16 cellular contexts compared by ENCODE assay signal in genomic region chr21:43699933-43700599, GRCh38. TPM values are rescaled to one million over a fixed set of nuclear protein-coding genes. Genes with fewer than 3 reads are reported as not detected.
A peak's percentile ranks its signal among the peaks of the same experiment; 100 is the strongest.
DNase-seq lines count a peak whose midpoint lies in the region; ATAC-seq, FAIRE-seq and TF ChIP-seq lines count a peak whose summit lies in the region.
"Had no signal": no experiment of that assay in that cellular context is flagged by ENCODE, and none has a peak within 500 bp of the region (broad histone marks: within the 10 kb centered on the region; RNA-seq: fewer than 3 reads in every experiment).

No MANE protein-coding gene starts in this region.

- no peaks in the 10 kb centered on the region for H3K9me2 ChIP-seq in GM23338 (ENCODE audit: insufficient read depth)

- no peak for TF ChIP-seq CTCF in GM23338 (conservative IDR thresholded peaks at IDR 0.05; ENCODE audit: low read depth in 2 of 2)
- TF ChIP-seq CTCF in astrocyte (IDR thresholded peaks at IDR 0.05; ENCODE audit: insufficient read depth, low read depth, low read length) = no peak
- no peak for TF ChIP-seq CTCF in osteoblast (IDR thresholded peaks at IDR 0.05; ENCODE audit: extremely low read depth, low read depth, low read length)

- H3F3A ChIP-seq in GM23338 (replicated peaks; ENCODE audit: low read depth) = peaks cover 2% of the 10 kb centered on the region; the same call in 1 of the 2 replicates

- DNase-seq in GM23338 (ENCODE audit: low spot score) = no peak
- no peak for DNase-seq in astrocyte (ENCODE audit: low read depth)
- peak; percentile 24 for DNase-seq in left kidney (ENCODE audit: low read depth, low spot score)
- peak; percentile 3 for DNase-seq in osteoblast (ENCODE audit: insufficient read length, low spot score, missing footprints)
- no peak for DNase-seq in left lobe of liver (ENCODE audit: low spot score)
- no peak for DNase-seq in NCI-H1436 treated with DMSO at 0.1 percent for 48 hours (lab: John Stamatoyannopoulos, UW)
- DNase-seq: CD8-positive, alpha-beta T cell; KBM-7; NCI-H1436; NCI-H2029 treated with DMSO at 0.1 percent for 48 hours; NCI-H748 treated with DMSO at 0.1 percent for 48 hours; RPMI8226 had no signal

- H3K4me1 ChIP-seq in GM23338 (ENCODE audit: insufficient read depth) (peaks cover 4% of the 10 kb centered on the region), astrocyte (ENCODE audit: insufficient read depth, low read length) (peaks cover 12% of the 10 kb centered on the region), osteoblast (ENCODE audit: insufficient read depth, low read length) (peaks cover 6% of the 10 kb centered on the region)

- peak overlapping the region; percentile 62 for H3K27ac Mint-ChIP-seq in GM23338
- H3K27ac Mint-ChIP-seq in astrocyte (ENCODE audit: unreplicated experiment) = peak overlapping the region; percentile 18
- H3K27ac Mint-ChIP-seq: CD8-positive, alpha-beta T cell had no signal

- H3K4me2 ChIP-seq in GM23338 (no peak overlapping the region), astrocyte (ENCODE audit: low read length) (no peak overlapping the region), osteoblast (ENCODE audit: insufficient read depth, low read length) (no peak overlapping the region)
- H3K4me2 ChIP-seq: BLaER1 had no signal

- peaks cover 13% of the 10 kb centered on the region for H3K4me1 Mint-ChIP-seq in GM23338
- peaks cover 19% of the 10 kb centered on the region for H3K4me1 Mint-ChIP-seq in astrocyte (ENCODE audit: low read depth, unreplicated experiment)

- no peaks in the 10 kb centered on the region for H3K9me3 Mint-ChIP-seq in GM23338
- H3K9me3 Mint-ChIP-seq in astrocyte (ENCODE audit: unreplicated experiment) = no peaks in the 10 kb centered on the region

- no peak overlapping the region for H3K4me3 Mint-ChIP-seq in GM23338
- H3K4me3 Mint-ChIP-seq in astrocyte (ENCODE audit: unreplicated experiment) = no peak overlapping the region
- H3K4me3 Mint-ChIP-seq: CD8-positive, alpha-beta T cell had no signal

- H3K27ac ChIP-seq in GM23338 (ENCODE audit: low read depth) (0 out of 2 replicates have a peak overlapping the region, but pooled peaks have one; percentile 32), astrocyte (ENCODE audit: low read depth, low read length) (no peak overlapping the region), osteoblast (ENCODE audit: low read depth, low read length) (no peak overlapping the region)
- H3K27ac ChIP-seq: BLaER1, SJCRH30 had no signal

- H3K9me3 ChIP-seq in astrocyte (ENCODE audit: insufficient read depth, low read depth, low read length) (no peaks in the 10 kb centered on the region), osteoblast (ENCODE audit: low read depth, low read length) (no peaks in the 10 kb centered on the region)
- H3K9me3 ChIP-seq: BLaER1, SJCRH30 had no signal

- no peak overlapping the region for H3K9ac ChIP-seq in astrocyte (ENCODE audit: low read length)
- H3K9ac ChIP-seq: BLaER1 had no signal

- peaks cover 3% of the 10 kb centered on the region; the same call in 1 of the 2 replicates for H4K20me1 ChIP-seq in GM23338 (replicated peaks; ENCODE audit: insufficient read depth)
- H4K20me1 ChIP-seq in astrocyte (ENCODE audit: insufficient read depth, low read length) = no peaks in the 10 kb centered on the region
- no peaks in the 10 kb centered on the region for H4K20me1 ChIP-seq in osteoblast (ENCODE audit: insufficient read depth, low read length)

- H3K36me3 Mint-ChIP-seq in GM23338 (ENCODE audit: low read depth) (peaks cover 22% of the 10 kb centered on the region), astrocyte (ENCODE audit: low read depth, unreplicated experiment) (peaks cover 9% of the 10 kb centered on the region)

- no peak overlapping the region for H2AFZ ChIP-seq in GM23338
- no peak overlapping the region for H2AFZ ChIP-seq in astrocyte (ENCODE audit: low read depth, low read length)
- no peak overlapping the region for H2AFZ ChIP-seq in osteoblast (ENCODE audit: low read length)

- H3K4me3 ChIP-seq in GM23338 = no peak overlapping the region
- H3K4me3 ChIP-seq in astrocyte (ENCODE audit: insufficient read depth, low read depth, low read length) = no peak overlapping the region
- no peak overlapping the region for H3K4me3 ChIP-seq in osteoblast (ENCODE audit: insufficient read depth, low read length)
- H3K4me3 ChIP-seq: BLaER1, SJCRH30 had no signal

- H3K79me2 ChIP-seq in GM23338 (replicated peaks; ENCODE audit: insufficient read depth) = no peaks in the 10 kb centered on the region
- no peaks in the 10 kb centered on the region for H3K79me2 ChIP-seq in astrocyte (ENCODE audit: insufficient read depth, low read length)
- H3K79me2 ChIP-seq in osteoblast (ENCODE audit: insufficient read depth, low read length) = no peaks in the 10 kb centered on the region

- ATAC-seq in GM23338 (no peak), left lobe of liver (no peak), GM18502 (IDR thresholded peaks at IDR 0.05; ENCODE audit: poor library complexity, unreplicated experiment) (no peak), GM21423 (IDR thresholded peaks at IDR 0.05; ENCODE audit: unreplicated experiment) (no peak)
- ATAC-seq: CD8-positive, alpha-beta T cell had no signal

- H3K36me3 ChIP-seq in GM23338 (ENCODE audit: insufficient read depth) = peaks cover 7% of the 10 kb centered on the region; the same call in 1 of the 2 replicates
- peaks cover 6% of the 10 kb centered on the region for H3K36me3 ChIP-seq in astrocyte (ENCODE audit: insufficient read depth, low read length)
- H3K36me3 ChIP-seq in osteoblast (ENCODE audit: insufficient read depth, low read length) = peaks cover 3% of the 10 kb centered on the region

- H3K27me3 ChIP-seq in GM23338 (ENCODE audit: insufficient read depth) = no peaks in the 10 kb centered on the region
- H3K27me3 ChIP-seq in astrocyte (ENCODE audit: insufficient read depth, low read length) = no peaks in the 10 kb centered on the region
- peaks cover 3% of the 10 kb centered on the region for H3K27me3 ChIP-seq in osteoblast (ENCODE audit: insufficient read depth, low read length)
- H3K27me3 ChIP-seq: SJCRH30 had no signal

- no peak for FAIRE-seq in astrocyte (lab: Jason Lieb, UNC)

- H3K27me3 Mint-ChIP-seq in GM23338 (ENCODE audit: insufficient read depth, low read depth, poor library complexity) (peaks cover 5% of the 10 kb centered on the region), astrocyte (ENCODE audit: low read depth, unreplicated experiment) (peaks cover 2% of the 10 kb centered on the region)

TF ChIP-seq in GM23338, 12 proteins besides CTCF, POLR2A, EP300 and RAD21 (continues in another document):
- TF ChIP-seq REST (IDR thresholded peaks at IDR 0.05; ENCODE audit: unreplicated experiment) = no peak
- no peak for TF ChIP-seq JUNB (IDR thresholded peaks at IDR 0.05; ENCODE audit: unreplicated experiment)
- TF ChIP-seq ZNF331 (CRISPR knock-in tag; IDR thresholded peaks at IDR 0.05; ENCODE audit: low read depth) = no peak
- no peak for TF ChIP-seq CREB1 (CRISPR knock-in tag; IDR thresholded peaks at IDR 0.05; ENCODE audit: low read depth)
- no peak for TF ChIP-seq STAT1 (IDR thresholded peaks at IDR 0.05; ENCODE audit: unreplicated experiment)
- TF ChIP-seq POLR2AphosphoS5 (IDR thresholded peaks at IDR 0.05; ENCODE audit: low read depth) = no peak
- no peak for TF ChIP-seq EZH2phosphoT487 (IDR thresholded peaks at IDR 0.05; ENCODE audit: unreplicated experiment)

RNA-seq across cellular contexts. Expression of gene PDXK, which starts 18.9 kb away (rescaled TPM):
- total RNA-seq in GM23338 (2014; rRNA removed; shearing (Covaris generic)) = 56.7 and 66.3 TPM in 2 replicates
- polyA plus RNA-seq in GM23338 (2016; fragmentation: Nextera tagmentation; extraction: Ambion mirVana) = 48.6 and 53.2 TPM in 2 replicates
- total RNA-seq in astrocyte (159 and 180 TPM in 2 replicates), osteoblast (88.4 and 89.4 TPM in 2 replicates), left lobe of liver (61.1 TPM)

RNA-seq across cellular contexts. Expression of gene RRP1B, which starts 40.7 kb away (rescaled TPM):
- 91.7 and 95.7 TPM in 2 replicates for total RNA-seq in GM23338 (2014; rRNA removed; shearing (Covaris generic))
- 54.0 and 54.8 TPM in 2 replicates for polyA plus RNA-seq in GM23338 (2016; fragmentation: Nextera tagmentation; extraction: Ambion mirVana)
- total RNA-seq in astrocyte (31.7 and 34.0 TPM in 2 replicates), osteoblast (17.4 TPM in 2 replicates), left lobe of liver (7.7 TPM)

RNA-seq across cellular contexts. Expression of gene HSF2BP, which starts 40.8 kb away (rescaled TPM):
- 2.0 and 2.3 TPM in 2 replicates for total RNA-seq in GM23338 (2014; rRNA removed; shearing (Covaris generic))
- 0.78 and 0.82 TPM in 2 replicates for polyA plus RNA-seq in GM23338 (2016; fragmentation: Nextera tagmentation; extraction: Ambion mirVana)
- total RNA-seq in astrocyte (3.2 TPM in 2 replicates), osteoblast (1.8 and 2.1 TPM in 2 replicates), left lobe of liver (0.20 TPM)

Comparison
In these comparisons a context has a peak if more than half of its experiments do, and no peak if none do; other contexts are left out.
1. DNase-seq: peak in left kidney (single experiment) and osteoblast (single experiment); none in GM23338 (single experiment), astrocyte (single experiment), left lobe of liver (single experiment) and NCI-H1436 treated with DMSO at 0.1 percent for 48 hours (single experiment).